15 cellular contexts compared by ENCODE assay signal in the genomic region with DNA sequence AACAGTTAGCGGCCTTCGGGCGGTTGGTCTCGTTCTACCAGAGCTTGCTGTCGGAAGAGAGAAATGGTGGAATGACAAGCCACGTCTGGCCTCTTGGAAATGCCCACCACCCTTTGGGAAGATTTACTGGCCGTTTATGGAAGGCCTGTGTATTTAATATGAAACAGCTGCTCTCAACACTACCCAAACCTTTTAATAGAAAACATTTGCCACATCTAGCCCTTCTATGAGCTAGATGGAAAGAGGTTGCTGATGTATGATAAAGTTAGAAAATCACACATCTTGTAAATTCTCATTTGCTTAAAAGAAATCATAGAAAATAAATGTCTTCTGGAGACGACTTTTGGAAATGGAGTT. TPM values are rescaled to one million over a fixed set of nuclear protein-coding genes. Genes with fewer than 3 reads are reported as not detected.
A peak's percentile ranks its signal among the peaks of the same experiment; 100 is the strongest.
DNase-seq lines count a peak whose midpoint lies in the region; ATAC-seq and TF ChIP-seq lines count a peak whose summit lies in the region.
"Had no signal": no experiment of that assay in that cellular context is flagged by ENCODE, and none has a peak within 500 bp of the region (broad histone marks: within the 10 kb centered on the region; RNA-seq: fewer than 3 reads in every experiment).

No MANE protein-coding gene starts in this region.

- H3K27ac ChIP-seq in endodermal cell (ENCODE audit: low read depth, low read length) = no peak overlapping the region
- no peak overlapping the region for H3K27ac ChIP-seq in osteoblast (ENCODE audit: low read depth, low read length)
- H3K27ac ChIP-seq: BLaER1 had no signal

- H3K27me3 ChIP-seq in endodermal cell (ENCODE audit: control insufficient read depth, insufficient read depth, low read length, poor library complexity, severe bottlenecking) (peaks cover 41% of the 10 kb centered on the region), osteoblast (ENCODE audit: insufficient read depth, low read length) (no peaks in the 10 kb centered on the region)
- H3K27me3 ChIP-seq: BLaER1 had no signal

- H3K27me3 Mint-ChIP-seq in stimulated activated naive CD8-positive, alpha-beta T cell treated with anti-CD3 and anti-CD28 coated beads, Interleukin-15, Interleukin-2, amounts not matched to agents 100 ng/mL and 50 ng/mL, for 24 hours = peaks cover 32% of the 10 kb centered on the region
- peaks cover 40% of the 10 kb centered on the region for H3K27me3 Mint-ChIP-seq in stimulated activated naive CD8-positive, alpha-beta T cell treated with anti-CD3 and anti-CD28 coated beads, Interleukin-15, amount 100 ng/mL, for 72 hours
- peaks cover 6% of the 10 kb centered on the region for H3K27me3 Mint-ChIP-seq in endodermal cell (ENCODE audit: insufficient read depth)

- H3K36me3 Mint-ChIP-seq in stimulated activated naive CD8-positive, alpha-beta T cell treated with anti-CD3 and anti-CD28 coated beads, Interleukin-15, Interleukin-2, amounts not matched to agents 100 ng/mL and 50 ng/mL, for 24 hours (ENCODE audit: low read depth) = peaks cover 35% of the 10 kb centered on the region
- H3K36me3 Mint-ChIP-seq in endodermal cell (ENCODE audit: low read depth) = peaks cover 6% of the 10 kb centered on the region

- no peaks in the 10 kb centered on the region for H3K9me3 Mint-ChIP-seq in stimulated activated naive CD8-positive, alpha-beta T cell treated with anti-CD3 and anti-CD28 coated beads, Interleukin-15, Interleukin-2, amounts not matched to agents 100 ng/mL and 50 ng/mL, for 24 hours
- H3K9me3 Mint-ChIP-seq in stimulated activated naive CD8-positive, alpha-beta T cell treated with anti-CD3 and anti-CD28 coated beads, Interleukin-15, amount 100 ng/mL, for 72 hours = no peaks in the 10 kb centered on the region
- H3K9me3 Mint-ChIP-seq in endodermal cell = peaks cover 1% of the 10 kb centered on the region
- H3K9me3 Mint-ChIP-seq: activated CD4-positive, alpha-beta memory T cell treated with anti-CD3 and anti-CD28 coated beads, Interleukin-2, amount 10 ng/mL, durations not matched to agents 7 days and 5 days; H9; neural crest cell had no signal

- DNase-seq in stimulated activated naive CD8-positive, alpha-beta T cell treated with anti-CD3 and anti-CD28 coated beads, Interleukin-15, amount 100 ng/mL, for 72 hours = no peak
- DNase-seq in endodermal cell (no peak), osteoblast (ENCODE audit: insufficient read length, low spot score, missing footprints) (no peak), hepatic stellate cell (ENCODE audit: low spot score) (no peak), AG08395 (ENCODE audit: low spot score) (no peak), GM20000 (ENCODE audit: low spot score) (no peak), GM19238 (ENCODE audit: insufficient read length, low spot score) (no peak)
- DNase-seq: activated CD4-positive, alpha-beta memory T cell treated with anti-CD3 and anti-CD28 coated beads, Interleukin-2, amount 10 ng/mL, durations not matched to agents 7 days and 5 days; foreskin melanocyte; NCI-H446; T-helper 17 cell had no signal

- H3K9ac ChIP-seq in endodermal cell (ENCODE audit: extremely low read depth, low read length, poor library complexity, severe bottlenecking) = no peak overlapping the region
- H3K9ac ChIP-seq: BLaER1 had no signal

- H3K4me1 Mint-ChIP-seq in stimulated activated naive CD8-positive, alpha-beta T cell treated with anti-CD3 and anti-CD28 coated beads, Interleukin-15, Interleukin-2, amounts not matched to agents 100 ng/mL and 50 ng/mL, for 24 hours (ENCODE audit: low read depth) = peaks cover 9% of the 10 kb centered on the region
- peaks cover 4% of the 10 kb centered on the region for H3K4me1 Mint-ChIP-seq in stimulated activated naive CD8-positive, alpha-beta T cell treated with anti-CD3 and anti-CD28 coated beads, Interleukin-15, amount 100 ng/mL, for 72 hours
- peaks cover 24% of the 10 kb centered on the region for H3K4me1 Mint-ChIP-seq in endodermal cell
- H3K4me1 Mint-ChIP-seq: neural crest cell had no signal

- H3K9me3 ChIP-seq in endodermal cell (ENCODE audit: control insufficient read depth, low read length) (no peaks in the 10 kb centered on the region), osteoblast (ENCODE audit: low read depth, low read length) (no peaks in the 10 kb centered on the region)

- no peaks in the 10 kb centered on the region for H3K79me2 ChIP-seq in osteoblast (ENCODE audit: insufficient read depth, low read length)

- ATAC-seq in stimulated activated naive CD8-positive, alpha-beta T cell treated with anti-CD3 and anti-CD28 coated beads, Interleukin-15, amount 100 ng/mL, for 72 hours = no peak

- 93 to 95% methylated on average over 7 to 8 of the region's 8 CpGs for WGBS in endodermal cell (ENCODE audit: insufficient coverage in 1 of 2, insufficient read length in 1 of 2), 2 experiments

- H3K4me2 ChIP-seq in osteoblast (ENCODE audit: insufficient read depth, low read length) = peak overlapping the region; percentile 39
- H3K4me2 ChIP-seq: BLaER1 had no signal

- peak overlapping the region; percentile 33 for H3K4me3 Mint-ChIP-seq in stimulated activated naive CD8-positive, alpha-beta T cell treated with anti-CD3 and anti-CD28 coated beads, Interleukin-15, Interleukin-2, amounts not matched to agents 100 ng/mL and 50 ng/mL, for 24 hours
- peak overlapping the region in 1 of 2 donors; percentile 68 for H3K4me3 Mint-ChIP-seq in stimulated activated naive CD8-positive, alpha-beta T cell treated with anti-CD3 and anti-CD28 coated beads, Interleukin-15, amount 100 ng/mL, for 72 hours
- H3K4me3 Mint-ChIP-seq in endodermal cell = peak overlapping the region; percentile 56
- H3K4me3 Mint-ChIP-seq: activated CD4-positive, alpha-beta memory T cell treated with anti-CD3 and anti-CD28 coated beads, Interleukin-2, amount 10 ng/mL, durations not matched to agents 7 days and 5 days; H9; neural crest cell; T-helper 17 cell had no signal

- H3K4me1 ChIP-seq in endodermal cell (ENCODE audit: control insufficient read depth, insufficient read depth, low read length) = peaks cover 1% of the 10 kb centered on the region
- H3K4me1 ChIP-seq in osteoblast (ENCODE audit: insufficient read depth, low read length) = no peaks in the 10 kb centered on the region
- H3K4me1 ChIP-seq: BLaER1 had no signal

- peak overlapping the region; percentile 83 for H2AFZ ChIP-seq in osteoblast (ENCODE audit: low read length)

- no peaks in the 10 kb centered on the region for H4K20me1 ChIP-seq in osteoblast (ENCODE audit: insufficient read depth, low read length)
- H4K20me1 ChIP-seq: BLaER1 had no signal

- H3K4me3 ChIP-seq in endodermal cell (ENCODE audit: low read length) (no peak overlapping the region), osteoblast (ENCODE audit: insufficient read depth, low read length) (peak overlapping the region; percentile 51)
- H3K4me3 ChIP-seq: BLaER1 had no signal

- TF ChIP-seq CTCF in endodermal cell (conservative IDR thresholded peaks at IDR 0.05) (no peak), osteoblast (IDR thresholded peaks at IDR 0.05; ENCODE audit: extremely low read depth, low read depth, low read length) (no peak), GM20000 (IDR thresholded peaks at IDR 0.05; ENCODE audit: extremely low read depth, missing control alignments) (no peak)

- H3K36me3 ChIP-seq in endodermal cell (ENCODE audit: control insufficient read depth, insufficient read depth, low read length) (peaks cover 9% of the 10 kb centered on the region), osteoblast (ENCODE audit: insufficient read depth, low read length) (peaks cover 11% of the 10 kb centered on the region)

- H3K27ac Mint-ChIP-seq in stimulated activated naive CD8-positive, alpha-beta T cell treated with anti-CD3 and anti-CD28 coated beads, Interleukin-15, Interleukin-2, amounts not matched to agents 100 ng/mL and 50 ng/mL, for 24 hours = no peak overlapping the region
- peak overlapping the region in 1 of 2 donors; percentile 51 for H3K27ac Mint-ChIP-seq in stimulated activated naive CD8-positive, alpha-beta T cell treated with anti-CD3 and anti-CD28 coated beads, Interleukin-15, amount 100 ng/mL, for 72 hours
- peak overlapping the region; percentile 82 for H3K27ac Mint-ChIP-seq in endodermal cell
- H3K27ac Mint-ChIP-seq: activated CD4-positive, alpha-beta memory T cell treated with anti-CD3 and anti-CD28 coated beads, Interleukin-2, amount 10 ng/mL, durations not matched to agents 7 days and 5 days; H9; T-helper 17 cell had no signal

RNA-seq across cellular contexts. Expression of a gene that starts 24.6 kb away (rescaled TPM):
- total RNA-seq in endodermal cell = 10 to 100 TPM; 26.3 to 31.3 TPM
- polyA plus RNA-seq in endodermal cell (2013, experiment 1 of 2) = 48.8 TPM
- polyA plus RNA-seq in endodermal cell (2013, experiment 2 of 2) = 55.3 TPM
- 22.4 and 26.2 TPM in 2 replicates for total RNA-seq in osteoblast

RNA-seq across cellular contexts. Expression of a gene that starts 40.1 kb away (rescaled TPM):
- total RNA-seq in endodermal cell = 1 to 10 TPM in 1 of 2 donors, under 1 TPM in 1; 0.99 to 1.1 TPM
- 0.07 TPM for polyA plus RNA-seq in endodermal cell (2013, experiment 1 of 2)
- polyA plus RNA-seq in endodermal cell (2013, experiment 2 of 2) = 0.29 TPM
- total RNA-seq in osteoblast = 380 and 480 TPM in 2 replicates
- total RNA-seq: neural crest cell, T-helper 17 cell had no signal

Comparison
In these comparisons a context has a peak if more than half of its experiments do, and no peak if none do; other contexts are left out.
1. RNA of a gene that starts 40.1 kb away (total RNA-seq): 380 to 480 TPM in osteoblast; 0.99 to 1.1 TPM in endodermal cell; every median in the first group is over 100 times any median in the second.